Comparison of ENCODE assay signal across 1 cellular context in the genomic region with DNA sequence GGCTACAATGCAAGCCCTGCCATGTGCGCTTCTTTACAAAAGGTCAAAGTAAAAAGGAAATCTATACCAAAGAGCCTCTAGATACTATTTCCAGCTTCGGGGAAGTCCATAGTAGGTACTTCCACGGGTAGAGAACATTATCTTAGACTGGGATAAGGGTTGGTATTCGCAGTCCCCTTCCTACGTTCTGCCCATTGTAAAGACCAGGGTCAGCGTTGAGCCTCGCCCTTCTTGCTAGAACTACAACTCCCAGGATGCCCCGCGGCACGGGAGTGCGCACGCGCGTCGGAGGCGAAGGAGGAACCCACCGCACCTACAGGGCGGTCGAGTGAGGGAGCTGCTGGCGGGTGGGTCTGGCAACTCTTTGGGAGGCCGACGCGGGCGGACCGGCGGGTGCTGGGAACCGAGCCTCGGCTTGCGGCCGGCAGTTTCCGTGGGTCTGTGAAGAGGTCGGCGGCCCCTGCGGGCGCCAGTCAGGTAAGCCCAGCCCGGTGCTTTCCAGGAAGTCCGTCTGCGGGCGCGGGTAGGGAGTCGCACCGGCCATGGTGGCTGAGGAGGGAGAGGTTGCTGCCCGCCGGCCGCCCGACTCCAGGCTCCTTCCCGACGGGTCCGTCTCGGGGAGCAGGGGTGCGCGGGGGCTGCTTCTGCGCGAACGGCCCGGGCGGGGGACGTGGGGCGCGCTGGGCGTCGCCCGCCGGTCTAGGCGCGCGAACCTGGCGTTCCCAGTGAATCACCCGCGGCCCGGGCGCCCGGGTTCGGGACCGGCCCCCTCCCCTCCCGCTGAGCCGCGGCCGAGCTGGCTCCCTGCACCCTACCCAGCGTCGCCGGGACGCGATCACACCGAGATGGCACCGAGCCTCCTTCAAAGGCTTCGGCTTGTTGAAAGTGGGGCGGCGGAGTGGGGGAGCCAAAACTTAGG.
TF ChIP-seq lines count a peak whose summit lies in the region.

A gene (plus strand): TSS at position 294 of the 919 bp plus-strand sequence. CDS start 33,232 bp downstream, outside the sequence.

TF ChIP-seq in HepG2, 621 proteins besides CTCF, POLR2A, EP300 and RAD21 (continued from another document and continues in another):
- TF ChIP-seq, protein P1, sequence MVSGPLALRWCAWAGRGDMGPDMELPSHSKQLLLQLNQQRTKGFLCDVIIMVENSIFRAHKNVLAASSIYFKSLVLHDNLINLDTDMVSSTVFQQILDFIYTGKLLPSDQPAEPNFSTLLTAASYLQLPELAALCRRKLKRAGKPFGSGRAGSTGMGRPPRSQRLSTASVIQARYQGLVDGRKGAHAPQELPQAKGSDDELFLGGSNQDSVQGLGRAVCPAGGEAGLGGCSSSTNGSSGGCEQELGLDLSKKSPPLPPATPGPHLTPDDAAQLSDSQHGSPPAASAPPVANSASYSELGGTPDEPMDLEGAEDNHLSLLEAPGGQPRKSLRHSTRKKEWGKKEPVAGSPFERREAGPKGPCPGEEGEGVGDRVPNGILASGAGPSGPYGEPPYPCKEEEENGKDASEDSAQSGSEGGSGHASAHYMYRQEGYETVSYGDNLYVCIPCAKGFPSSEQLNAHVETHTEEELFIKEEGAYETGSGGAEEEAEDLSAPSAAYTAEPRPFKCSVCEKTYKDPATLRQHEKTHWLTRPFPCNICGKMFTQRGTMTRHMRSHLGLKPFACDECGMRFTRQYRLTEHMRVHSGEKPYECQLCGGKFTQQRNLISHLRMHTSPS (CRISPR knock-in tag; IDR thresholded peaks at IDR 0.05; ENCODE audit: low read depth): no peak
- TF ChIP-seq CC2D1A (CRISPR knock-in tag; IDR thresholded peaks at IDR 0.05) (no peak), TCF12 (IDR thresholded peaks at IDR 0.05) (no peak), TCF12 (CRISPR knock-in tag; IDR thresholded peaks at IDR 0.05) (peak; percentile 76), NFIC (IDR thresholded peaks at IDR 0.05; ENCODE audit: low read length) (no peak), KMT2B (CRISPR knock-in tag; IDR thresholded peaks at IDR 0.05) (peak; percentile 82), HOXA5 (CRISPR knock-in tag; IDR thresholded peaks at IDR 0.05) (peak; percentile 54; the same call in 1 of the 2 replicates), ZBTB7B (CRISPR knock-in tag; IDR thresholded peaks at IDR 0.05) (peak; percentile 76), YY1 (IDR thresholded peaks at IDR 0.05; ENCODE audit: insufficient read depth, insufficient replicate concordance, low read depth, low read length) (peak; percentile 61), ZNF550 (CRISPR knock-in tag; IDR thresholded peaks at IDR 0.05; ENCODE audit: borderline replicate concordance) (no peak), SP4 (CRISPR knock-in tag; IDR thresholded peaks at IDR 0.05) (peak; percentile 45; the same call in 1 of the 2 replicates), ZNF615 (CRISPR knock-in tag; IDR thresholded peaks at IDR 0.05; ENCODE audit: borderline replicate concordance) (0 out of 2 replicates have a peak, but pooled peaks have one; percentile 25), ZNF773 (CRISPR knock-in tag; IDR thresholded peaks at IDR 0.05; ENCODE audit: borderline replicate concordance) (no peak), EEA1 (CRISPR knock-in tag; IDR thresholded peaks at IDR 0.05; ENCODE audit: borderline replicate concordance) (no peak; the same call in 1 of the 2 replicates), GFI1 (CRISPR knock-in tag; IDR thresholded peaks at IDR 0.05; ENCODE audit: borderline replicate concordance) (peak; percentile 60; the same call in 1 of the 2 replicates), ZNF138 (CRISPR knock-in tag; IDR thresholded peaks at IDR 0.05; ENCODE audit: low read depth) (0 out of 2 replicates have a peak, but pooled peaks have one; percentile 48), ZNF776 (CRISPR knock-in tag; IDR thresholded peaks at IDR 0.05) (peak; percentile 89; the same call in 1 of the 2 replicates), ZNF136 (CRISPR knock-in tag; IDR thresholded peaks at IDR 0.05; ENCODE audit: low read depth) (0 out of 2 replicates have a peak, but pooled peaks have one; percentile 34), TEAD3 (CRISPR knock-in tag; optimal IDR thresholded peaks at IDR 0.05; ENCODE audit: borderline replicate concordance) (no peak), AKAP8 (CRISPR knock-in tag; IDR thresholded peaks at IDR 0.05) (0 out of 2 replicates have a peak, but pooled peaks have one; percentile 32), ZNF557 (CRISPR knock-in tag; IDR thresholded peaks at IDR 0.05) (no peak), ELF1 (CRISPR knock-in tag; IDR thresholded peaks at IDR 0.05) (peak; percentile 80), MYC (CRISPR knock-in tag; IDR thresholded peaks at IDR 0.05; ENCODE audit: borderline replicate concordance) (peak; percentile 18; the same call in 1 of the 2 replicates), ZNF598 (CRISPR knock-in tag; IDR thresholded peaks at IDR 0.05; ENCODE audit: borderline replicate concordance) (peak; percentile 51; the same call in 1 of the 2 replicates), ARHGAP35 (CRISPR knock-in tag; IDR thresholded peaks at IDR 0.05; ENCODE audit: borderline replicate concordance) (peak; percentile 35; the same call in 1 of the 2 replicates), REL (CRISPR knock-in tag; conservative IDR thresholded peaks at IDR 0.05) (no peak), RXRA (CRISPR knock-in tag; IDR thresholded peaks at IDR 0.05) (peak; percentile 54; the same call in 1 of the 2 replicates), ZNF792 (CRISPR knock-in tag; IDR thresholded peaks at IDR 0.05) (0 out of 2 replicates have a peak, but pooled peaks have one; percentile 54), ZFX (CRISPR knock-in tag; IDR thresholded peaks at IDR 0.05; ENCODE audit: low read depth) (peak; percentile 78; the same call in 1 of the 2 replicates), KDM4B (CRISPR knock-in tag; IDR thresholded peaks at IDR 0.05) (peak; percentile 69; the same call in 1 of the 2 replicates)
- TF ChIP-seq, protein P2, sequence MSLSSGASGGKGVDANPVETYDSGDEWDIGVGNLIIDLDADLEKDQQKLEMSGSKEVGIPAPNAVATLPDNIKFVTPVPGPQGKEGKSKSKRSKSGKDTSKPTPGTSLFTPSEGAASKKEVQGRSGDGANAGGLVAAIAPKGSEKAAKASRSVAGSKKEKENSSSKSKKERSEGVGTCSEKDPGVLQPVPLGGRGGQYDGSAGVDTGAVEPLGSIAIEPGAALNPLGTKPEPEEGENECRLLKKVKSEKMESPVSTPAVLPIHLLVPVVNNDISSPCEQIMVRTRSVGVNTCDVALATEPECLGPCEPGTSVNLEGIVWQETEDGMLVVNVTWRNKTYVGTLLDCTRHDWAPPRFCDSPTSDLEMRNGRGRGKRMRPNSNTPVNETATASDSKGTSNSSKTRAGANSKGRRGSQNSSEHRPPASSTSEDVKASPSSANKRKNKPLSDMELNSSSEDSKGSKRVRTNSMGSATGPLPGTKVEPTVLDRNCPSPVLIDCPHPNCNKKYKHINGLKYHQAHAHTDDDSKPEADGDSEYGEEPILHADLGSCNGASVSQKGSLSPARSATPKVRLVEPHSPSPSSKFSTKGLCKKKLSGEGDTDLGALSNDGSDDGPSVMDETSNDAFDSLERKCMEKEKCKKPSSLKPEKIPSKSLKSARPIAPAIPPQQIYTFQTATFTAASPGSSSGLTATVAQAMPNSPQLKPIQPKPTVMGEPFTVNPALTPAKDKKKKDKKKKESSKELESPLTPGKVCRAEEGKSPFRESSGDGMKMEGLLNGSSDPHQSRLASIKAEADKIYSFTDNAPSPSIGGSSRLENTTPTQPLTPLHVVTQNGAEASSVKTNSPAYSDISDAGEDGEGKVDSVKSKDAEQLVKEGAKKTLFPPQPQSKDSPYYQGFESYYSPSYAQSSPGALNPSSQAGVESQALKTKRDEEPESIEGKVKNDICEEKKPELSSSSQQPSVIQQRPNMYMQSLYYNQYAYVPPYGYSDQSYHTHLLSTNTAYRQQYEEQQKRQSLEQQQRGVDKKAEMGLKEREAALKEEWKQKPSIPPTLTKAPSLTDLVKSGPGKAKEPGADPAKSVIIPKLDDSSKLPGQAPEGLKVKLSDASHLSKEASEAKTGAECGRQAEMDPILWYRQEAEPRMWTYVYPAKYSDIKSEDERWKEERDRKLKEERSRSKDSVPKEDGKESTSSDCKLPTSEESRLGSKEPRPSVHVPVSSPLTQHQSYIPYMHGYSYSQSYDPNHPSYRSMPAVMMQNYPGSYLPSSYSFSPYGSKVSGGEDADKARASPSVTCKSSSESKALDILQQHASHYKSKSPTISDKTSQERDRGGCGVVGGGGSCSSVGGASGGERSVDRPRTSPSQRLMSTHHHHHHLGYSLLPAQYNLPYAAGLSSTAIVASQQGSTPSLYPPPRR (CRISPR knock-in tag; IDR thresholded peaks at IDR 0.05; ENCODE audit: borderline replicate concordance): peak; percentile 3; the same call in 1 of the 2 replicates
- TF ChIP-seq, protein P3, sequence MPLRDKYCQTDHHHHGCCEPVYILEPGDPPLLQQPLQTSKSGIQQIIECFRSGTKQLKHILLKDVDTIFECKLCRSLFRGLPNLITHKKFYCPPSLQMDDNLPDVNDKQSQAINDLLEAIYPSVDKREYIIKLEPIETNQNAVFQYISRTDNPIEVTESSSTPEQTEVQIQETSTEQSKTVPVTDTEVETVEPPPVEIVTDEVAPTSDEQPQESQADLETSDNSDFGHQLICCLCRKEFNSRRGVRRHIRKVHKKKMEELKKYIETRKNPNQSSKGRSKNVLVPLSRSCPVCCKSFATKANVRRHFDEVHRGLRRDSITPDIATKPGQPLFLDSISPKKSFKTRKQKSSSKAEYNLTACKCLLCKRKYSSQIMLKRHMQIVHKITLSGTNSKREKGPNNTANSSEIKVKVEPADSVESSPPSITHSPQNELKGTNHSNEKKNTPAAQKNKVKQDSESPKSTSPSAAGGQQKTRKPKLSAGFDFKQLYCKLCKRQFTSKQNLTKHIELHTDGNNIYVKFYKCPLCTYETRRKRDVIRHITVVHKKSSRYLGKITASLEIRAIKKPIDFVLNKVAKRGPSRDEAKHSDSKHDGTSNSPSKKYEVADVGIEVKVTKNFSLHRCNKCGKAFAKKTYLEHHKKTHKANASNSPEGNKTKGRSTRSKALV (CRISPR knock-in tag; IDR thresholded peaks at IDR 0.05): 0 out of 2 replicates have a peak, but pooled peaks have one; percentile 43
- TF ChIP-seq, protein P4, sequence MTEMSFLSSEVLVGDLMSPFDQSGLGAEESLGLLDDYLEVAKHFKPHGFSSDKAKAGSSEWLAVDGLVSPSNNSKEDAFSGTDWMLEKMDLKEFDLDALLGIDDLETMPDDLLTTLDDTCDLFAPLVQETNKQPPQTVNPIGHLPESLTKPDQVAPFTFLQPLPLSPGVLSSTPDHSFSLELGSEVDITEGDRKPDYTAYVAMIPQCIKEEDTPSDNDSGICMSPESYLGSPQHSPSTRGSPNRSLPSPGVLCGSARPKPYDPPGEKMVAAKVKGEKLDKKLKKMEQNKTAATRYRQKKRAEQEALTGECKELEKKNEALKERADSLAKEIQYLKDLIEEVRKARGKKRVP (CRISPR knock-in tag; IDR thresholded peaks at IDR 0.05): peak in 1 of 2 experiments; percentile 21; a peak in 1 of 4 replicates
- TF ChIP-seq, protein P5, sequence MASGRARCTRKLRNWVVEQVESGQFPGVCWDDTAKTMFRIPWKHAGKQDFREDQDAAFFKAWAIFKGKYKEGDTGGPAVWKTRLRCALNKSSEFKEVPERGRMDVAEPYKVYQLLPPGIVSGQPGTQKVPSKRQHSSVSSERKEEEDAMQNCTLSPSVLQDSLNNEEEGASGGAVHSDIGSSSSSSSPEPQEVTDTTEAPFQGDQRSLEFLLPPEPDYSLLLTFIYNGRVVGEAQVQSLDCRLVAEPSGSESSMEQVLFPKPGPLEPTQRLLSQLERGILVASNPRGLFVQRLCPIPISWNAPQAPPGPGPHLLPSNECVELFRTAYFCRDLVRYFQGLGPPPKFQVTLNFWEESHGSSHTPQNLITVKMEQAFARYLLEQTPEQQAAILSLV (CRISPR knock-in tag; IDR thresholded peaks at IDR 0.05; ENCODE audit: borderline replicate concordance): peak; percentile 68; the same call in 1 of the 2 replicates
- TF ChIP-seq, protein P6, sequence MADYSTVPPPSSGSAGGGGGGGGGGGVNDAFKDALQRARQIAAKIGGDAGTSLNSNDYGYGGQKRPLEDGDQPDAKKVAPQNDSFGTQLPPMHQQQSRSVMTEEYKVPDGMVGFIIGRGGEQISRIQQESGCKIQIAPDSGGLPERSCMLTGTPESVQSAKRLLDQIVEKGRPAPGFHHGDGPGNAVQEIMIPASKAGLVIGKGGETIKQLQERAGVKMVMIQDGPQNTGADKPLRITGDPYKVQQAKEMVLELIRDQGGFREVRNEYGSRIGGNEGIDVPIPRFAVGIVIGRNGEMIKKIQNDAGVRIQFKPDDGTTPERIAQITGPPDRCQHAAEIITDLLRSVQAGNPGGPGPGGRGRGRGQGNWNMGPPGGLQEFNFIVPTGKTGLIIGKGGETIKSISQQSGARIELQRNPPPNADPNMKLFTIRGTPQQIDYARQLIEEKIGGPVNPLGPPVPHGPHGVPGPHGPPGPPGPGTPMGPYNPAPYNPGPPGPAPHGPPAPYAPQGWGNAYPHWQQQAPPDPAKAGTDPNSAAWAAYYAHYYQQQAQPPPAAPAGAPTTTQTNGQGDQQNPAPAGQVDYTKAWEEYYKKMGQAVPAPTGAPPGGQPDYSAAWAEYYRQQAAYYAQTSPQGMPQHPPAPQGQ (CRISPR knock-in tag; IDR thresholded peaks at IDR 0.05; ENCODE audit: borderline replicate concordance): no peak
- TF ChIP-seq, protein P7, sequence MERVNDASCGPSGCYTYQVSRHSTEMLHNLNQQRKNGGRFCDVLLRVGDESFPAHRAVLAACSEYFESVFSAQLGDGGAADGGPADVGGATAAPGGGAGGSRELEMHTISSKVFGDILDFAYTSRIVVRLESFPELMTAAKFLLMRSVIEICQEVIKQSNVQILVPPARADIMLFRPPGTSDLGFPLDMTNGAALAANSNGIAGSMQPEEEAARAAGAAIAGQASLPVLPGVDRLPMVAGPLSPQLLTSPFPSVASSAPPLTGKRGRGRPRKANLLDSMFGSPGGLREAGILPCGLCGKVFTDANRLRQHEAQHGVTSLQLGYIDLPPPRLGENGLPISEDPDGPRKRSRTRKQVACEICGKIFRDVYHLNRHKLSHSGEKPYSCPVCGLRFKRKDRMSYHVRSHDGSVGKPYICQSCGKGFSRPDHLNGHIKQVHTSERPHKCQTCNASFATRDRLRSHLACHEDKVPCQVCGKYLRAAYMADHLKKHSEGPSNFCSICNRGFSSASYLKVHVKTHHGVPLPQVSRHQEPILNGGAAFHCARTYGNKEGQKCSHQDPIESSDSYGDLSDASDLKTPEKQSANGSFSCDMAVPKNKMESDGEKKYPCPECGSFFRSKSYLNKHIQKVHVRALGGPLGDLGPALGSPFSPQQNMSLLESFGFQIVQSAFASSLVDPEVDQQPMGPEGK (CRISPR knock-in tag; IDR thresholded peaks at IDR 0.05): peak; percentile 29
- TF ChIP-seq, protein P8, sequence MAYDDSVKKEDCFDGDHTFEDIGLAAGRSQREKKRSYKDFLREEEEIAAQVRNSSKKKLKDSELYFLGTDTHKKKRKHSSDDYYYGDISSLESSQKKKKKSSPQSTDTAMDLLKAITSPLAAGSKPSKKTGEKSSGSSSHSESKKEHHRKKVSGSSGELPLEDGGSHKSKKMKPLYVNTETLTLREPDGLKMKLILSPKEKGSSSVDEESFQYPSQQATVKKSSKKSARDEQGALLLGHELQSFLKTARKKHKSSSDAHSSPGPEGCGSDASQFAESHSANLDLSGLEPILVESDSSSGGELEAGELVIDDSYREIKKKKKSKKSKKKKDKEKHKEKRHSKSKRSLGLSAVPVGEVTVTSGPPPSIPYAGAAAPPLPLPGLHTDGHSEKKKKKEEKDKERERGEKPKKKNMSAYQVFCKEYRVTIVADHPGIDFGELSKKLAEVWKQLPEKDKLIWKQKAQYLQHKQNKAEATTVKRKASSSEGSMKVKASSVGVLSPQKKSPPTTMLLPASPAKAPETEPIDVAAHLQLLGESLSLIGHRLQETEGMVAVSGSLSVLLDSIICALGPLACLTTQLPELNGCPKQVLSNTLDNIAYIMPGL (CRISPR knock-in tag; IDR thresholded peaks at IDR 0.05; ENCODE audit: borderline replicate concordance in 1 of 2, low read depth in 1 of 2): peak; percentile 74 to 76; a peak in 3 of 4 replicates
